Comparison of ENCODE assay signal across 20 cellular contexts in genomic region chr4:122917731-122918130, GRCh38. TPM values are rescaled to one million over a fixed set of nuclear protein-coding genes. Genes with fewer than 3 reads are reported as not detected.
A peak's percentile ranks its signal among the peaks of the same experiment; 100 is the strongest.
DNase-seq lines count a peak whose midpoint lies in the region; ATAC-seq, FAIRE-seq and TF ChIP-seq lines count a peak whose summit lies in the region.
"Had no signal": no experiment of that assay in that cellular context is flagged by ENCODE, and none has a peak within 500 bp of the region (broad histone marks: within the 10 kb centered on the region; RNA-seq: fewer than 3 reads in every experiment).

No MANE protein-coding gene starts in this region.

- no peak for FAIRE-seq in A549 (lab: Jason Lieb, UNC)
- FAIRE-seq: GM12892 had no signal

- TF ChIP-seq CTCF in A549 (IDR thresholded peaks at IDR 0.05) (no peak), choroid plexus epithelial cell (conservative IDR thresholded peaks at IDR 0.05; ENCODE audit: low read depth, low read length) (no peak)

- POLR2A ChIA-PET in A549 (lab: Yijun Ruan, JAX): no interaction called here

- H3K27me3 ChIP-seq in H7 (ENCODE audit: control insufficient read depth, insufficient read depth, low read length): no peaks in the 10 kb centered on the region
- H3K27me3 ChIP-seq: BLaER1 treated with 17β-estradiol and CSF1 and Interleukin-3, amounts not matched to agents 10 nM and 100 nM had no signal

- H3K36me3 ChIP-seq in H7 (replicated peaks; ENCODE audit: control insufficient read depth, insufficient read depth, low read length): no peaks in the 10 kb centered on the region

- 45% methylated on average over 5 of the region's 5 CpGs for WGBS in A549 (ENCODE audit: missing lambda C conversion rate)

- no peak for TF ChIP-seq POLR2A in A549 (IDR thresholded peaks at IDR 0.05; ENCODE audit: low read length)

- H3K4me2 ChIP-seq in A549: peak overlapping the region; percentile 62
- H3K4me2 ChIP-seq: BLaER1 treated with 17β-estradiol and CSF1 and Interleukin-3, amounts not matched to agents 10 nM and 100 nM had no signal

- H3K27ac ChIP-seq in A549: peak overlapping the region; percentile 58 to 75
- H3K27ac ChIP-seq: BLaER1 treated with 17β-estradiol and CSF1 and Interleukin-3, amounts not matched to agents 10 nM and 100 nM had no signal

- no peak for TF ChIP-seq RAD21 in A549 (conservative IDR thresholded peaks at IDR 0.05 in 1 of 2, IDR thresholded peaks at IDR 0.05 in 1 of 2)

- DNase-seq in A549 (ENCODE audit: low read depth in 1 of 2, low spot score in 1 of 2) (peak in 1 of 2 experiments; percentile 15), LHCN-M2 (ENCODE audit: low read depth) (peak; percentile 28), choroid plexus epithelial cell (ENCODE audit: low read depth) (peak; percentile 41), iris pigment epithelial cell (ENCODE audit: low read depth) (peak; percentile 45), H7 (no peak), SK-N-DZ (ENCODE audit: low spot score) (no peak), retina (no peak)
- DNase-seq: CD8-positive, alpha-beta memory T cell; DMS79 treated with DMSO at 0.1 percent for 48 hours; GDM1; GOT3; HFFc6; NCI-H187; NCI-H226; NCI-H526; RPMI8226; SIG-M5 had no signal

- H3K4me3 ChIP-seq in A549: peak overlapping the region; percentile 14; the same call in 1 of the 3 replicates
- H3K4me3 ChIP-seq in choroid plexus epithelial cell (ENCODE audit: low read depth, low read length): no peak overlapping the region
- no peak overlapping the region for H3K4me3 ChIP-seq in H7 (ENCODE audit: insufficient read depth, low read depth, low read length)
- H3K4me3 ChIP-seq: BLaER1 treated with 17β-estradiol and CSF1 and Interleukin-3, amounts not matched to agents 10 nM and 100 nM had no signal

- H3K9me3 ChIP-seq in A549: no peaks in the 10 kb centered on the region
- H3K9me3 ChIP-seq: BLaER1 treated with 17β-estradiol and CSF1 and Interleukin-3, amounts not matched to agents 10 nM and 100 nM had no signal

- TF ChIP-seq EP300 in A549 (IDR thresholded peaks at IDR 0.05): no peak

- peaks cover 66% of the 10 kb centered on the region for H3K4me1 ChIP-seq in A549

- CTCF ChIA-PET in A549 (lab: Yijun Ruan, JAX): no interaction called here

- no peak for ATAC-seq in A549
- no peak for ATAC-seq in HG03457 (IDR thresholded peaks at IDR 0.05; ENCODE audit: unreplicated experiment)

TF ChIP-seq in A549, 52 proteins besides CTCF, POLR2A, EP300 and RAD21:
- TF ChIP-seq ATOH8 (CRISPR knock-in tag; IDR thresholded peaks at IDR 0.05; ENCODE audit: low read depth) (no peak), EHMT2 (IDR thresholded peaks at IDR 0.05; ENCODE audit: low read depth) (no peak), HEYL (CRISPR knock-in tag; IDR thresholded peaks at IDR 0.05) (no peak), HOXB13 (CRISPR knock-in tag; IDR thresholded peaks at IDR 0.05; ENCODE audit: low read depth) (no peak), CBX2 (IDR thresholded peaks at IDR 0.05; ENCODE audit: borderline replicate concordance, low read depth) (no peak), RARB (CRISPR knock-in tag; IDR thresholded peaks at IDR 0.05) (no peak), PHF8 (IDR thresholded peaks at IDR 0.05; ENCODE audit: borderline replicate concordance, low read depth) (no peak), CHD4 (IDR thresholded peaks at IDR 0.05; ENCODE audit: borderline replicate concordance) (no peak), ZNF302 (CRISPR knock-in tag; IDR thresholded peaks at IDR 0.05) (no peak)

RNA-seq across cellular contexts. Expression of gene NUDT6, which starts 4.7 kb away (rescaled TPM):
- polyA plus RNA-seq in A549 (2011; rRNA removed): 10.2 and 12.7 TPM in 2 replicates
- polyA plus RNA-seq in A549 (2012; cell fraction: cytosol; rRNA removed): 5.2 and 6.0 TPM in 2 replicates
- 4.3 and 4.7 TPM in 2 replicates for polyA plus RNA-seq in A549 (2012; cell fraction: nucleus; rRNA removed)
- 8.7 to 10.4 TPM (median 9.9 TPM) in 3 replicates for polyA plus RNA-seq in A549 (2017; fragmentation: RNase III; extraction: RNeasy Plus Mini Kit Qiagen cat#74134 plus additional on column Dnase treatment)
- 3.3 and 4.1 TPM in 2 replicates for polyA minus RNA-seq in A549 (2011; rRNA and poly(A)+ RNA removed)
- total RNA-seq in LHCN-M2 (2014; rRNA removed): 11.3 and 14.1 TPM in 2 replicates
- polyA plus RNA-seq in LHCN-M2 (2012): 7.5 TPM
- 9.9 and 12.3 TPM in 2 replicates for total RNA-seq in H7 (2014; rRNA removed; shearing (Covaris generic))
- polyA plus RNA-seq in SK-N-DZ (2014; cell fraction: cytosol; rRNA removed): 6.9 and 8.2 TPM in 2 replicates
- 9.3 and 9.9 TPM in 2 replicates for polyA plus RNA-seq in SK-N-DZ (2014; cell fraction: nucleus; rRNA removed)

Comparison
In these comparisons a context has a peak if more than half of its experiments do, and no peak if none do; other contexts are left out.
1. DNase-seq: peak in LHCN-M2 (single experiment), choroid plexus epithelial cell (single experiment) and iris pigment epithelial cell (single experiment); none in H7 (single experiment), SK-N-DZ (single experiment) and retina (single experiment).